Comparison of ENCODE assay signal across 1 cellular context in the genomic region with DNA sequence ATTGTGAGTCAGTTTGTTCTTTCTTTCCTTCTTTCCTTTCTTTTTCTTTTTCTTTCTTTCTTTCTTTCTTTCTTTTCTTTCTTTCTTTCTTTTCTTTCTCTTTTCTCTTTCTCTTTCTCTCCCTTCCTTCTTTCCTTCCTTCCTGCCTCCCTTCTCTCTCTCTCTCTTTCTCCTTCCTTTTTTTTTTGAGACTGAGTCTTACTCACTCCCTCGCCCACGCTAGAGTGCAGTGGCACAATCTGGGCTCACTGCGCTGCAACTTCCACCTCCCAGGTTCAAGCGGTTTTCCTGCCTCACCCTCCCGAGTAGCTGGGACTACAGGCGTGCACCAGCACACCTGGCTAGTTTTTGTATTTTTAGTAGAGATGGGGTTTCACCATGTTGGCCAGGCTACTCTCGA.
TF ChIP-seq lines count a peak whose summit lies in the region.

No MANE protein-coding gene starts in this region.

TF ChIP-seq in GM12878, 131 proteins besides CTCF, POLR2A, EP300 and RAD21 (continued from another document):
- TF ChIP-seq, protein P1, sequence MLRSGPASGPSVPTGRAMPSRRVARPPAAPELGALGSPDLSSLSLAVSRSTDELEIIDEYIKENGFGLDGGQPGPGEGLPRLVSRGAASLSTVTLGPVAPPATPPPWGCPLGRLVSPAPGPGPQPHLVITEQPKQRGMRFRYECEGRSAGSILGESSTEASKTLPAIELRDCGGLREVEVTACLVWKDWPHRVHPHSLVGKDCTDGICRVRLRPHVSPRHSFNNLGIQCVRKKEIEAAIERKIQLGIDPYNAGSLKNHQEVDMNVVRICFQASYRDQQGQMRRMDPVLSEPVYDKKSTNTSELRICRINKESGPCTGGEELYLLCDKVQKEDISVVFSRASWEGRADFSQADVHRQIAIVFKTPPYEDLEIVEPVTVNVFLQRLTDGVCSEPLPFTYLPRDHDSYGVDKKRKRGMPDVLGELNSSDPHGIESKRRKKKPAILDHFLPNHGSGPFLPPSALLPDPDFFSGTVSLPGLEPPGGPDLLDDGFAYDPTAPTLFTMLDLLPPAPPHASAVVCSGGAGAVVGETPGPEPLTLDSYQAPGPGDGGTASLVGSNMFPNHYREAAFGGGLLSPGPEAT (IDR thresholded peaks at IDR 0.05; ENCODE audit: low read depth) = 0 out of 2 replicates have a peak, but pooled peaks have one; percentile 16
- TF ChIP-seq NBN (IDR thresholded peaks at IDR 0.05) (0 out of 2 replicates have a peak, but pooled peaks have one; percentile 19), EGR1 (IDR thresholded peaks at IDR 0.05; ENCODE audit: borderline replicate concordance in 1 of 2, low read depth in 2 of 2, low read length in 2 of 2) (peak in 1 of 2 experiments; percentile 63; a peak in 1 of 3 replicates)
- TF ChIP-seq, protein P2, sequence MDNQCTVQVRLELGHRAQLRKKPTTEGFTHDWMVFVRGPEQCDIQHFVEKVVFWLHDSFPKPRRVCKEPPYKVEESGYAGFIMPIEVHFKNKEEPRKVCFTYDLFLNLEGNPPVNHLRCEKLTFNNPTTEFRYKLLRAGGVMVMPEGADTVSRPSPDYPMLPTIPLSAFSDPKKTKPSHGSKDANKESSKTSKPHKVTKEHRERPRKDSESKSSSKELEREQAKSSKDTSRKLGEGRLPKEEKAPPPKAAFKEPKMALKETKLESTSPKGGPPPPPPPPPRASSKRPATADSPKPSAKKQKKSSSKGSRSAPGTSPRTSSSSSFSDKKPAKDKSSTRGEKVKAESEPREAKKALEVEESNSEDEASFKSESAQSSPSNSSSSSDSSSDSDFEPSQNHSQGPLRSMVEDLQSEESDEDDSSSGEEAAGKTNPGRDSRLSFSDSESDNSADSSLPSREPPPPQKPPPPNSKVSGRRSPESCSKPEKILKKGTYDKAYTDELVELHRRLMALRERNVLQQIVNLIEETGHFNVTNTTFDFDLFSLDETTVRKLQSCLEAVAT (IDR thresholded peaks at IDR 0.05) = peak; percentile 23; the same call in 1 of the 2 replicates
